ENCODE assay signal across 11 cellular contexts in the genomic region with DNA sequence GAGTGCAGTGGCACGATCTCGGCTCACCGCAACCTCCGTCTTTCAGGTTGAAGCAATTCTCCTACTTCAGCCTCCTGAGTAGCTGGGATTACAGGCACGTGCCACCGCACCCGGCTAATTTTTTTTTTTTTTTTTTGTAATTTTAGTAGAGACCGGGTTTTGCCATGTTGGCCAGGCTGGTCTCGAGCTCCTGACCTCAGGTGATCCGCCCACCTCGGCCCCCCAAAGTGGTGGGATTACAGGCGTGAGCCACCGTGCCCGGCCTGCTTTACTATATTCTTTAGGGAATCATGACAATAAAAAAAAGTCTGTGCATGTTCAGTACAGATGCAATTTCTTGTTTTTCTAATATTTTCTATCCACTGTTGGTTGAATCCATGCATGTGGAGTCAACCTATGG. TPM values are rescaled to one million over a fixed set of nuclear protein-coding genes. Genes with fewer than 3 reads are reported as not detected.
"Had no signal": no experiment of that assay in that cellular context is flagged by ENCODE, and none has a peak within 500 bp of the region (broad histone marks: within the 10 kb centered on the region; RNA-seq: fewer than 3 reads in every experiment).

No MANE protein-coding gene starts in this region.

RNA-seq across cellular contexts. Expression of a gene that starts 12.6 kb away (rescaled TPM):
- total RNA-seq: activated CD4-positive, alpha-beta memory T cell treated with anti-CD3 and anti-CD28 coated beads for 36 hours; activated CD4-positive, alpha-beta T cell treated with anti-CD3 and anti-CD28 coated beads, Interleukin-2, amount 10 ng/mL, durations not matched to agents 24 days and 14 days; activated CD8-positive, alpha-beta memory T cell treated with anti-CD3 and anti-CD28 coated beads for 36 hours; activated CD8-positive, alpha-beta T cell treated with anti-CD3 and anti-CD28 coated beads for 36 hours; activated naive CD8-positive, alpha-beta T cell treated with anti-CD3 and anti-CD28 coated beads for 36 hours; activated T-helper 17 cell treated with anti-CD3 and anti-CD28 coated beads, Interleukin-2, amount 50 U/mL, for 72 hours; adrenal gland; aorta; bronchial epithelial cell; chondrocyte; T-helper 2 cell treated with Interferon-gamma antibody and Interleukin-4, amounts not matched to agents 100 ng/mL and 5 ng/mL, for 36 hours had no signal
